ENCODE assay signal across 1 cellular context in the genomic region with DNA sequence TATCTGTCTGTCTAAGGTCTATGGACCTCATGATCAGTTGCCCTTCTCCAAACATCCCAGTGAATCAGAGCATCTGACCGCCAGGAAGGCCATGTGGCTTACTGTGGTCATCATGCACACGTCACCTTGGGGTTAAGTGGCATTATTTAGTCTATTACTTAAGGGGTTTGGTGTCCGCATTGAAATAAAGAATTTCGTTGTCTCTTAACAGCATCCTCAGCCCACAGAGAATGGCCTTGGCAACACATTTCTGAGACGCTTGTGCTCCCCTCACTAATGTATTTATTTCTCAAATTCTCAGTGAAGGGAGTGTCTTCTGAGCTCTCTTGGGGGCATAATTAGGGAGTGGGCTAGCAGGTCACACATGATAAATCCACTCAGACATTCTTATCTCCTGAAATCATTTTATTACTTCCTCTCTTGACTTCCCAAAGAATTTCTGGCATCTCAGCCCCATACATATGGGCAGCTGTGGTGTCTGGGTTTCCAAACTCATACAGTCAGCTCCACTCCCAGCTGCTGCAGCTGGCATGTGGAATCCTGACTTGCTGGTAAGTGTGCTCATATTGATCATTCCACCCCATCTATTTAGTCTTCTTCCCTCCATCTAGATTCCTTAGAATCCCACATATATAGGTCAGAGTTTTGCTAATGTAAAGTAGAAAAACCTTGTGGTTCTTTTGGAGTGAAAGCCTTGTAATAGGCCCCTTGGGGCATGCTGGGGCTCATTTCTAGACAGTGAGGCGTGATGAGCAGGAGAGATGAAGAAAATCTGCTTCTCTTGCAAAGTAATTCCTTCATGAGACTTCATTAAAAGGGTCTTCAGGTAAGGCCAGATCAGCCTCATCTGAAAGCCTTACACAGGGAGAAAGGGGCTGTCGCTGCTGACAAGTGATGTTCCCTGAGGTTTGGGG.
TF ChIP-seq lines count a peak whose summit lies in the region.

No MANE protein-coding gene starts in this region.

TF ChIP-seq in H1, 55 proteins besides CTCF, POLR2A, EP300 and RAD21 (continued from another document):
- TF ChIP-seq TEAD4 (IDR thresholded peaks at IDR 0.05; ENCODE audit: low read depth, low read length), result 0 out of 2 replicates have a peak, but pooled peaks have one; percentile 8
